In genomic region chr21:34835526-34835925, GRCh38 we compare ENCODE assay signal across 10 cellular contexts.
DNase-seq lines count a peak whose midpoint lies in the region; ATAC-seq, FAIRE-seq and TF ChIP-seq lines count a peak whose summit lies in the region.
"Had no signal": no experiment of that assay in that cellular context is flagged by ENCODE, and none has a peak within 500 bp of the region (broad histone marks: within the 10 kb centered on the region; RNA-seq: fewer than 3 reads in every experiment).

No MANE protein-coding gene starts in this region.

- intact Hi-C loops in HCT116 (cut with micrococcal nuclease) (no loop called here), ascending aorta (cut with DNase I) (no loop called here), left colon (cut with DNase I, micrococcal nuclease) (no loop called here)

- H2AK5ac ChIP-seq in mesenchymal stem cell (ENCODE audit: low read length, severe bottlenecking) = peak overlapping the region; percentile 35

- no peak for TF ChIP-seq RAD21 in HCT116 (IDR thresholded peaks at IDR 0.05; ENCODE audit: low read depth)

- DNase-seq in AG08395 (ENCODE audit: low spot score) = peak; percentile 21
- DNase-seq in HCT116 (ENCODE audit: low read depth, low spot score) = no peak
- peak in 1 of 2 donors; percentile 78 for DNase-seq in ascending aorta (ENCODE audit: low spot score in 2 of 2)
- DNase-seq in mesenchymal stem cell = peak; percentile 81
- DNase-seq in frontal cortex (ENCODE audit: low spot score in 2 of 2) = no peak
- DNase-seq in left colon = no peak
- DNase-seq in stimulated activated naive CD4-positive, alpha-beta T cell (lab: John Stamatoyannopoulos, UW) = no peak
- DNase-seq in NCI-H1105 treated with DMSO at 0.1 percent for 48 hours (lab: John Stamatoyannopoulos, UW) = no peak
- DNase-seq: MM.1S had no signal

- H3K4me3 ChIP-seq in HCT116 (replicated peaks in 1 of 2; ENCODE audit: low read depth in 1 of 2, low read length in 2 of 2) (peak overlapping the region in 1 of 2 experiments; percentile 16; a peak in 1 of 4 replicates), ascending aorta (no peak overlapping the region), mesenchymal stem cell (ENCODE audit: insufficient read depth in 1 of 2, low read depth in 1 of 2, low read length in 2 of 2) (peak overlapping the region in 1 of 2 experiments; percentile 41)

- peak overlapping the region; percentile 76 for H4K91ac ChIP-seq in mesenchymal stem cell (ENCODE audit: low read length)

- ATAC-seq in HCT116 (no peak), left colon (no peak)

- POLR2A ChIA-PET in HCT116 (lab: Charles Lee) = no interaction called here

- H3K79me1 ChIP-seq in mesenchymal stem cell (replicated peaks; ENCODE audit: low read length, poor library complexity, severe bottlenecking) = peaks cover 20% of the 10 kb centered on the region

- no peak for FAIRE-seq in frontal cortex (lab: Jason Lieb, UNC)
- FAIRE-seq: keratinocyte had no signal

- H3K9ac ChIP-seq in HCT116 (ENCODE audit: low read length) (peak overlapping the region; percentile 47), mesenchymal stem cell (ENCODE audit: low read length) (peak overlapping the region; percentile 83)

- H3K27me3 ChIP-seq in HCT116 (ENCODE audit: insufficient read depth, low read length) (no peaks in the 10 kb centered on the region), ascending aorta (no peaks in the 10 kb centered on the region), mesenchymal stem cell (ENCODE audit: control insufficient read depth in 1 of 2, insufficient read depth in 1 of 2, low read length in 2 of 2) (no peaks in the 10 kb centered on the region)

- H3K23ac ChIP-seq in mesenchymal stem cell (ENCODE audit: low read length in 2 of 2) = no peak overlapping the region

- H3K9me3 ChIP-seq in HCT116 (ENCODE audit: control insufficient read depth in 1 of 2, insufficient read depth in 1 of 2, low read depth in 1 of 2, low read length in 2 of 2) (no peaks in the 10 kb centered on the region), ascending aorta (no peaks in the 10 kb centered on the region), mesenchymal stem cell (ENCODE audit: control insufficient read depth, low read length) (no peaks in the 10 kb centered on the region)

- TF ChIP-seq CTCF in HCT116 (IDR thresholded peaks at IDR 0.05 in 2 of 3, conservative IDR thresholded peaks at IDR 0.05 in 1 of 3; ENCODE audit: borderline replicate concordance in 1 of 3, insufficient read depth in 1 of 3, low read depth in 2 of 3, low read length in 2 of 3) = no peak
- no peak for TF ChIP-seq CTCF in ascending aorta (IDR thresholded peaks at IDR 0.05)

- WGBS in mesenchymal stem cell = 60% methylated on average over 6 of the region's 6 CpGs

- peak overlapping the region; percentile 69 to 85 for H3K4ac ChIP-seq in mesenchymal stem cell (ENCODE audit: low read depth in 1 of 2, low read length in 2 of 2)

- no peak overlapping the region for H2BK5ac ChIP-seq in mesenchymal stem cell (ENCODE audit: low read depth, low read length, poor library complexity, severe bottlenecking)

- H3K14ac ChIP-seq in mesenchymal stem cell (ENCODE audit: low read length in 2 of 2) = no peak overlapping the region

- no TSS peak for BruUV-seq in HCT116 (replicated peaks; lab: Mats Ljungman, UMichigan)

- H3K9me2 ChIP-seq in HCT116 (ENCODE audit: insufficient read depth) = no peaks in the 10 kb centered on the region

- no peak for TF ChIP-seq POLR2A in HCT116 (IDR thresholded peaks at IDR 0.05; ENCODE audit: borderline replicate concordance, extremely low read depth, insufficient read depth, insufficient read length)

- CTCF ChIA-PET in HCT116 (lab: Charles Lee) = interaction anchor here (2.4 to 3.1 kb wide), 2 partner anchors 11 to 90 kb away, joined by 11 to 16 read pairs; no protein-coding TSS in a partner anchor

- peak overlapping the region; percentile 94 for H4K8ac ChIP-seq in mesenchymal stem cell (ENCODE audit: low read length)

- H3K4me1 ChIP-seq in HCT116 (ENCODE audit: control insufficient read depth in 1 of 2, insufficient read depth in 2 of 2, low read length in 2 of 2) = peaks cover 36 to 49% of the 10 kb centered on the region in 2 experiments
- H3K4me1 ChIP-seq in ascending aorta = no peaks in the 10 kb centered on the region
- H3K4me1 ChIP-seq in mesenchymal stem cell (ENCODE audit: control insufficient read depth, insufficient read depth, low read depth, low read length) = peaks cover 26% of the 10 kb centered on the region

- no peak overlapping the region for H2AFZ ChIP-seq in HCT116 (ENCODE audit: low read depth, low read length, poor library complexity, severe bottlenecking)
- H2AFZ ChIP-seq in mesenchymal stem cell (ENCODE audit: low read depth, low read length) = no peak overlapping the region

- H3K27ac ChIP-seq in HCT116 (ENCODE audit: low read depth, low read length) (peak overlapping the region; percentile 79), ascending aorta (peak overlapping the region; percentile 61 to 75), mesenchymal stem cell (ENCODE audit: low read length, poor library complexity, severe bottlenecking) (peak overlapping the region; percentile 68)

- H3K36me3 ChIP-seq in HCT116 (ENCODE audit: control insufficient read depth in 1 of 2, insufficient read depth in 2 of 2, low read length in 2 of 2) = peaks cover 8 to 16% of the 10 kb centered on the region in 2 experiments; a peak in 3 of 4 replicates
- H3K36me3 ChIP-seq in ascending aorta = peaks cover 0 to 5% of the 10 kb centered on the region in 2 donors
- peaks cover 24 to 88% of the 10 kb centered on the region in 2 experiments for H3K36me3 ChIP-seq in mesenchymal stem cell (ENCODE audit: control insufficient read depth in 1 of 2, insufficient read depth in 2 of 2, low read depth in 1 of 2, low read length in 2 of 2)

- H2BK120ac ChIP-seq in mesenchymal stem cell (ENCODE audit: low read depth, low read length) = peak overlapping the region; percentile 90

- H3K18ac ChIP-seq in mesenchymal stem cell (ENCODE audit: low read depth in 1 of 2, low read length in 2 of 2) = peak overlapping the region; percentile 65 to 92

- H2BK12ac ChIP-seq in mesenchymal stem cell (ENCODE audit: low read length in 2 of 2) = peak overlapping the region; percentile 86 to 87

- RAD21 ChIA-PET in HCT116 (lab: Charles Lee; ENCODE audit: low non-redundant PET in 1 of 2, low total read pairs in 2 of 2, uncharacterized antibody in 2 of 2, unreplicated experiment in 2 of 2) = interaction anchor here in 1 of 2 experiments (2.4 kb wide), 1 partner anchor 10 kb away, joined by 9 read pairs; no protein-coding TSS in a partner anchor

- no peaks in the 10 kb centered on the region for H4K20me1 ChIP-seq in HCT116 (ENCODE audit: insufficient read depth)

- H3K4me2 ChIP-seq in HCT116 (ENCODE audit: low read length) (peak overlapping the region; percentile 64), mesenchymal stem cell (ENCODE audit: low read length, poor library complexity, severe bottlenecking) (no peak overlapping the region)

- peaks cover 9% of the 10 kb centered on the region; the same call in 1 of the 2 replicates for H3K79me2 ChIP-seq in HCT116 (ENCODE audit: insufficient read depth, low read length)

- peak overlapping the region; percentile 68 for H2BK15ac ChIP-seq in mesenchymal stem cell (ENCODE audit: low read depth, poor library complexity, severe bottlenecking)

TF ChIP-seq in HCT116, 20 proteins besides CTCF, POLR2A, EP300 and RAD21:
- TF ChIP-seq CEBPB (IDR thresholded peaks at IDR 0.05; ENCODE audit: low read depth) (no peak), EGR1 (IDR thresholded peaks at IDR 0.05; ENCODE audit: low read depth) (no peak), JUND (IDR thresholded peaks at IDR 0.05) (no peak), EZH2phosphoT487 (IDR thresholded peaks at IDR 0.05; ENCODE audit: borderline replicate concordance) (no peak), REST (IDR thresholded peaks at IDR 0.05; ENCODE audit: low read depth) (no peak), ZNF274 (IDR thresholded peaks at IDR 0.05; ENCODE audit: low read depth, low read length) (no peak), EZH2 (IDR thresholded peaks at IDR 0.05) (no peak)

Comparison
In these comparisons a context has a peak if more than half of its experiments do, and no peak if none do; other contexts are left out.
1. DNase-seq: peak in AG08395 (single experiment) and mesenchymal stem cell (single experiment); none in HCT116 (single experiment), frontal cortex (0 of 2), left colon (0 of 2), stimulated activated naive CD4-positive, alpha-beta T cell (0 of 6) and NCI-H1105 treated with DMSO at 0.1 percent for 48 hours (single experiment).
2. Peak in every context shown above with its lines, with median percentiles within 50 percentile points of each other: H3K27ac ChIP-seq.